In genomic region chr14:102462391-102462790, GRCh38 we compare ENCODE assay signal across 19 cellular contexts.
"Had no signal": no experiment of that assay in that cellular context is flagged by ENCODE, and none has a peak within 500 bp of the region (broad histone marks: within the 10 kb centered on the region; RNA-seq: fewer than 3 reads in every experiment).

No MANE protein-coding gene starts in this region.

- ATAC-seq: activated CD4-positive, CD25-positive, alpha-beta regulatory T cell treated with anti-CD3 and anti-CD28 coated beads, Interleukin-2, amount 50 U/mL, for 24 hours; activated T-cell treated with anti-CD3 and anti-CD28 coated beads, Interleukin-2, amount 50 U/mL, for 4 hours; foreskin keratinocyte; right lobe of liver; stimulated activated naive B cell treated with anti-CD40 and anti-IgM and Interleukin-4, amounts not matched to agents 10 μg/mL and 1 μg/mL and 100 μg/mL, for 72 hours had no signal

- H3K9me3 Mint-ChIP-seq: activated naive CD4-positive, alpha-beta T cell treated with anti-CD3 and anti-CD28 coated beads, Interleukin-2, amount 10 ng/mL, durations not matched to agents 7 days and 5 days; activated T-cell treated with anti-CD3 and anti-CD28 coated beads, Interleukin-2, amount 50 U/mL, for 4 hours; dendritic cell treated with granulocyte-macrophage colony-stimulating factor and Interleukin-4, amounts not matched to agents 40 ng/mL and 50 ng/mL, for 4 days; memory B cell; naive B cell; stimulated activated naive B cell treated with anti-CD40 and anti-IgM and Interleukin-4, amounts not matched to agents 10 μg/mL and 1 μg/mL and 100 μg/mL, for 72 hours; T-helper 1 cell treated with Interleukin-12 subunit alpha and Interleukin-12 subunit beta and Interleukin-4 antibody, amounts not matched to agents 30 μg/mL and 1 μg/mL, for 36 hours had no signal

- H3K36me3 ChIP-seq: adrenal gland had no signal

- H3K4me1 ChIP-seq: adrenal gland, esophagus squamous epithelium, foreskin keratinocyte, right lobe of liver, spleen had no signal

- H3K9me3 ChIP-seq: adrenal gland, esophagus squamous epithelium, heart left ventricle, right lobe of liver, spleen had no signal

- H3K27me3 Mint-ChIP-seq: activated naive CD4-positive, alpha-beta T cell treated with anti-CD3 and anti-CD28 coated beads, Interleukin-2, amount 10 ng/mL, durations not matched to agents 7 days and 5 days; dendritic cell treated with granulocyte-macrophage colony-stimulating factor and Interleukin-4, amounts not matched to agents 40 ng/mL and 50 ng/mL, for 4 days; memory B cell; naive B cell; stimulated activated naive B cell treated with anti-CD40 and anti-IgM and Interleukin-4, amounts not matched to agents 10 μg/mL and 1 μg/mL and 100 μg/mL, for 72 hours had no signal

- H3K4me3 ChIP-seq: adrenal gland, esophagus squamous epithelium, heart left ventricle, right lobe of liver, spleen had no signal

- H3K4me1 Mint-ChIP-seq: memory B cell, naive B cell had no signal

- H3K4me3 Mint-ChIP-seq: activated naive CD4-positive, alpha-beta T cell treated with anti-CD3 and anti-CD28 coated beads, Interleukin-2, amount 10 ng/mL, durations not matched to agents 7 days and 5 days; activated T-cell treated with anti-CD3 and anti-CD28 coated beads, Interleukin-2, amount 50 U/mL, for 4 hours; dendritic cell treated with granulocyte-macrophage colony-stimulating factor and Interleukin-4, amounts not matched to agents 40 ng/mL and 50 ng/mL, for 4 days; memory B cell; naive B cell; stimulated activated naive B cell treated with anti-CD40 and anti-IgM and Interleukin-4, amounts not matched to agents 10 μg/mL and 1 μg/mL and 100 μg/mL, for 72 hours; T-helper 1 cell treated with Interleukin-12 subunit alpha and Interleukin-12 subunit beta and Interleukin-4 antibody, amounts not matched to agents 30 μg/mL and 1 μg/mL, for 36 hours had no signal

- H3K27me3 ChIP-seq: adrenal gland, esophagus squamous epithelium, foreskin keratinocyte, heart left ventricle, right lobe of liver, spleen had no signal

- DNase-seq: activated CD4-positive, alpha-beta T cell treated with anti-CD3 and anti-CD28 coated beads, Interleukin-2, amount 50 U/mL, for 1 hour; activated CD8-positive, alpha-beta memory T cell treated with anti-CD3 and anti-CD28 coated beads, Interleukin-2, amount 50 U/mL, for 4 hours; activated effector memory CD4-positive, alpha-beta T cell treated with Interleukin-2 at 50 U/mL for 16 hours; activated naive CD4-positive, alpha-beta T cell treated with anti-CD3 and anti-CD28 coated beads, Interleukin-2, amount 10 ng/mL, durations not matched to agents 7 days and 5 days; activated T-cell treated with anti-CD3 and anti-CD28 coated beads, Interleukin-2, amount 50 U/mL, for 4 hours; adrenal gland; effector memory CD4-positive, alpha-beta T cell; esophagus squamous epithelium; foreskin keratinocyte; heart left ventricle; kidney; naive B cell; spleen; stimulated activated naive B cell treated with anti-CD40 and anti-IgM and Interleukin-4, amounts not matched to agents 10 μg/mL and 1 μg/mL and 100 μg/mL, for 72 hours had no signal

- H3K27ac ChIP-seq: adrenal gland, esophagus squamous epithelium, foreskin keratinocyte, right lobe of liver, spleen had no signal

- H3K27ac Mint-ChIP-seq: activated naive CD4-positive, alpha-beta T cell treated with anti-CD3 and anti-CD28 coated beads, Interleukin-2, amount 10 ng/mL, durations not matched to agents 7 days and 5 days; dendritic cell treated with granulocyte-macrophage colony-stimulating factor and Interleukin-4, amounts not matched to agents 40 ng/mL and 50 ng/mL, for 4 days; memory B cell had no signal
